Comparison of ENCODE assay signal across 34 cellular contexts in the genomic region with DNA sequence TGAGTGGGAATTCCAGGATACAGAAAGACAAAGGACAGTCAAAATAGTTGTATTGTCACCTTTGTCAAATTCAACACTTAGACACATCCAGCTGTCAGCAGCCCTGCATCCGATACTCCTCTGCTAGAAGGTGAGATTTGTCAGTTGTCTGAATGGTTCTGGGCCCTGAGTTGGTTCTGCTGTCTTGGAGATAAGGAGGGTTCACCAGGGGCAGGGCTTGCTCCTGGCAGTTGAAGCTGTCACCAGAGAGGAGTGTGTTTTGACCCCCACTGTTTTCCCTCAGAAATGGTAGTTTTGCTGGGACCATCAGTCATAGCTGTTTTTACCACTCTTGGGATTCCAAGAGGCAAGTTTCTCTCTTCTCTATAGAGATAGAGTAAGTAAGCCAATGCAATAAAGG. TPM values are rescaled to one million over a fixed set of nuclear protein-coding genes. Genes with fewer than 3 reads are reported as not detected.
"Had no signal": no experiment of that assay in that cellular context is flagged by ENCODE, and none has a peak within 500 bp of the region (broad histone marks: within the 10 kb centered on the region; RNA-seq: fewer than 3 reads in every experiment).

No MANE protein-coding gene starts in this region.

- H3K36me3 Mint-ChIP-seq: activated naive CD4-positive, alpha-beta T cell treated with anti-CD3 and anti-CD28 coated beads, Interleukin-2, amount 10 ng/mL, durations not matched to agents 7 days and 5 days; activated naive CD4-positive, alpha-beta T cell treated with anti-CD3 and anti-CD28 coated beads, Interleukin-2, amount 50 U/mL, for 72 hours; activated naive CD8-positive, alpha-beta T cell treated with anti-CD3 and anti-CD28 coated beads, Interleukin-2, amount 10 ng/mL, durations not matched to agents 7 days and 5 days; brain had no signal

- H3K9me3 Mint-ChIP-seq: activated B cell treated with CpG ODN at 0.5 μM for 24 hours; activated CD8-positive, alpha-beta T cell treated with anti-CD3 and anti-CD28 coated beads for 36 hours; activated naive CD4-positive, alpha-beta T cell treated with anti-CD3 and anti-CD28 coated beads, Interleukin-2, amount 10 ng/mL, durations not matched to agents 7 days and 5 days; activated naive CD4-positive, alpha-beta T cell treated with anti-CD3 and anti-CD28 coated beads, Interleukin-2, amount 50 U/mL, for 72 hours; activated naive CD8-positive, alpha-beta T cell treated with anti-CD3 and anti-CD28 coated beads, Interleukin-2, amount 10 ng/mL, durations not matched to agents 7 days and 5 days; activated T-cell treated with anti-CD3 and anti-CD28 coated beads, Interleukin-2, amount 50 U/mL, for 24 hours; activated T-cell treated with anti-CD3 and anti-CD28 coated beads, Interleukin-2, amount 50 U/mL, for 72 hours; brain; dendritic cell treated with granulocyte-macrophage colony-stimulating factor and Interleukin-4, amounts not matched to agents 40 ng/mL and 50 ng/mL, for 4 days; endodermal cell; T-helper 2 cell treated with Interferon-gamma antibody and Interleukin-4, amounts not matched to agents 5 μg/mL and 100 μg/mL, for 36 hours had no signal

- DNase-seq: activated B cell treated with CpG ODN at 0.5 μM for 24 hours; activated CD4-positive, alpha-beta T cell treated with anti-CD3 and anti-CD28 coated beads for 48 hours; activated CD4-positive, alpha-beta T cell treated with anti-CD3 and anti-CD28 coated beads, Interleukin-2, amount 50 U/mL, for 1 hour; activated CD4-positive, alpha-beta T cell treated with anti-CD3 and anti-CD28 coated beads, Interleukin-2, amount 50 U/mL, for 48 hours; activated CD8-positive, alpha-beta T cell treated with anti-CD3 and anti-CD28 coated beads for 36 hours; activated gamma-delta T cell; activated naive CD4-positive, alpha-beta T cell; activated naive CD4-positive, alpha-beta T cell treated with anti-CD3 and anti-CD28 coated beads, Interleukin-2, amount 10 ng/mL, durations not matched to agents 7 days and 5 days; activated naive CD8-positive, alpha-beta T cell treated with anti-CD3 and anti-CD28 coated beads, Interleukin-2, amount 10 ng/mL, durations not matched to agents 7 days and 5 days; activated T-cell treated with anti-CD3 and anti-CD28 coated beads for 4 hours; activated T-cell treated with anti-CD3 and anti-CD28 coated beads, Interleukin-2, amount 50 U/mL, for 24 hours; activated T-cell treated with anti-CD3 and anti-CD28 coated beads, Interleukin-2, amount 50 U/mL, for 72 hours; central memory CD4-positive, alpha-beta T cell; cerebellar nuclear complex; colonic mucosa; dorsolateral prefrontal cortex; effector memory CD4-positive, alpha-beta T cell; endodermal cell; foreskin keratinocyte; gastrocnemius medialis; glutamatergic neuron; heart left ventricle; T-helper 1 cell; T-helper 17 cell; WERI-Rb-1 had no signal

- H3K4me1 Mint-ChIP-seq: activated naive CD8-positive, alpha-beta T cell treated with anti-CD3 and anti-CD28 coated beads, Interleukin-2, amount 10 ng/mL, durations not matched to agents 7 days and 5 days; T-helper 17 cell had no signal

- H3K9me3 ChIP-seq: ascending aorta, breast epithelium, colonic mucosa, gastrocnemius medialis, heart left ventricle had no signal

- H3K27ac Mint-ChIP-seq: activated B cell treated with CpG ODN at 0.5 μM for 24 hours; activated CD8-positive, alpha-beta T cell treated with anti-CD3 and anti-CD28 coated beads for 36 hours; activated naive CD4-positive, alpha-beta T cell treated with anti-CD3 and anti-CD28 coated beads, Interleukin-2, amount 10 ng/mL, durations not matched to agents 7 days and 5 days; activated naive CD4-positive, alpha-beta T cell treated with anti-CD3 and anti-CD28 coated beads, Interleukin-2, amount 50 U/mL, for 72 hours; activated naive CD8-positive, alpha-beta T cell treated with anti-CD3 and anti-CD28 coated beads, Interleukin-2, amount 10 ng/mL, durations not matched to agents 7 days and 5 days; activated T-cell treated with anti-CD3 and anti-CD28 coated beads, Interleukin-2, amount 50 U/mL, for 24 hours; activated T-cell treated with anti-CD3 and anti-CD28 coated beads, Interleukin-2, amount 50 U/mL, for 72 hours; brain; dendritic cell treated with granulocyte-macrophage colony-stimulating factor and Interleukin-4, amounts not matched to agents 40 ng/mL and 50 ng/mL, for 4 days; endodermal cell; T-helper 17 cell; T-helper 2 cell treated with Interferon-gamma antibody and Interleukin-4, amounts not matched to agents 5 μg/mL and 100 μg/mL, for 36 hours had no signal

- H3K4me3 ChIP-seq: ascending aorta, breast epithelium, cardiac muscle cell, colonic mucosa, dorsolateral prefrontal cortex, gastrocnemius medialis, heart left ventricle had no signal

- H3K4me3 Mint-ChIP-seq: activated B cell treated with CpG ODN at 0.5 μM for 24 hours; activated CD8-positive, alpha-beta T cell treated with anti-CD3 and anti-CD28 coated beads for 36 hours; activated naive CD4-positive, alpha-beta T cell treated with anti-CD3 and anti-CD28 coated beads, Interleukin-2, amount 10 ng/mL, durations not matched to agents 7 days and 5 days; activated naive CD8-positive, alpha-beta T cell treated with anti-CD3 and anti-CD28 coated beads, Interleukin-2, amount 10 ng/mL, durations not matched to agents 7 days and 5 days; activated T-cell treated with anti-CD3 and anti-CD28 coated beads, Interleukin-2, amount 50 U/mL, for 24 hours; activated T-cell treated with anti-CD3 and anti-CD28 coated beads, Interleukin-2, amount 50 U/mL, for 72 hours; brain; dendritic cell treated with granulocyte-macrophage colony-stimulating factor and Interleukin-4, amounts not matched to agents 40 ng/mL and 50 ng/mL, for 4 days; endodermal cell; T-helper 17 cell; T-helper 2 cell treated with Interferon-gamma antibody and Interleukin-4, amounts not matched to agents 5 μg/mL and 100 μg/mL, for 36 hours had no signal

RNA-seq across cellular contexts. Expression of a gene that starts 3.2 kb away (rescaled TPM):
- total RNA-seq: activated B cell treated with CpG ODN at 0.5 μM for 24 hours; activated CD8-positive, alpha-beta T cell treated with anti-CD3 and anti-CD28 coated beads for 36 hours; activated naive CD4-positive, alpha-beta T cell treated with anti-CD3 and anti-CD28 coated beads, Interleukin-2, amount 50 U/mL, for 72 hours; activated naive CD8-positive, alpha-beta T cell treated with anti-CD3 and anti-CD28 coated beads, Interleukin-2, amount 10 ng/mL, durations not matched to agents 7 days and 5 days; activated T-cell treated with anti-CD3 and anti-CD28 coated beads, Interleukin-2, amount 50 U/mL, for 72 hours; endodermal cell; epithelial cell of proximal tubule; esophagus mucosa; foreskin keratinocyte; T-helper 17 cell had no signal
- polyA plus RNA-seq: foreskin keratinocyte had no signal
